Comparison of ENCODE assay signal across 14 cellular contexts in genomic region chr3:50100956-50101845, GRCh38. TPM values are rescaled to one million over a fixed set of nuclear protein-coding genes. Genes with fewer than 3 reads are reported as not detected.
DNase-seq lines count a peak whose midpoint lies in the region; ATAC-seq and TF ChIP-seq lines count a peak whose summit lies in the region.
"Had no signal": no experiment of that assay in that cellular context is flagged by ENCODE, and none has a peak within 500 bp of the region (broad histone marks: within the 10 kb centered on the region; RNA-seq: fewer than 3 reads in every experiment).

No MANE protein-coding gene starts in this region.

- peaks cover 0 to 97% (median 43%) of the 10 kb centered on the region in 4 donors for H3K36me3 ChIP-seq in transverse colon
- peaks cover 95% of the 10 kb centered on the region for H3K36me3 ChIP-seq in brain microvascular endothelial cell (replicated peaks)

- TF ChIP-seq POLR2A in transverse colon (IDR thresholded peaks at IDR 0.05), result no peak

- no peak overlapping the region for H3K4me3 ChIP-seq in fibroblast of the aortic adventitia (ENCODE audit: low read depth, low read length)
- no peak overlapping the region for H3K4me3 ChIP-seq in transverse colon
- H3K4me3 ChIP-seq in brain microvascular endothelial cell (ENCODE audit: low read depth, low read length), result no peak overlapping the region
- H3K4me3 ChIP-seq: BLaER1, prostate gland had no signal

- 85 to 86% methylated on average over 2 to 4 of the region's 4 CpGs for WGBS in transverse colon (ENCODE audit: low coverage in 1 of 2), 2 donors

- H3K4me1 ChIP-seq in transverse colon, result no peaks in the 10 kb centered on the region
- H3K4me1 ChIP-seq: prostate gland had no signal

- H3K27ac ChIP-seq in transverse colon (no peak overlapping the region), brain microvascular endothelial cell (no peak overlapping the region)
- H3K27ac ChIP-seq: BLaER1, prostate gland had no signal

- intact Hi-C loops in Right ventricle myocardium inferior (cut with DNase I), result no loop called here
- intact Hi-C loops in cardiac septum (cut with DNase I), result no loop called here
- intact Hi-C loops in transverse colon (cut with DNase I; ENCODE audit: low total_unique reads), result no loop called here

- in situ Hi-C loops in transverse colon (cut with MboI; ENCODE audit: low pct_ligation_motif_present in 1 of 4, low pct_unique_long_range_greater_than_20kb in 1 of 4, low sequenced_read_pairs in 3 of 4), result no loop called here
- in situ Hi-C loops in brain microvascular endothelial cell (cut with HindIII; ENCODE audit: low pct_ligation_motif_present, low sequenced_read_pairs), result no loop called here

- no peak for DNase-seq in Right ventricle myocardium inferior (ENCODE audit: missing footprints)
- DNase-seq in cardiac septum (ENCODE audit: low spot score), result no peak
- peak; percentile 76 to 92 for DNase-seq in NCI-H524 (lab: John Stamatoyannopoulos, UW)
- DNase-seq in fibroblast of the aortic adventitia (ENCODE audit: low read depth), result peak; percentile 70
- DNase-seq in transverse colon, result no peak
- no peak for DNase-seq in NCI-H345 treated with DMSO at 0.1 percent for 48 hours (lab: John Stamatoyannopoulos, UW; ENCODE audit: unreplicated experiment)
- no peak for DNase-seq in brain microvascular endothelial cell
- DNase-seq: mammary epithelial cell, natural killer cell, NCI-H187, NCI-H69 had no signal

- H3K27me3 ChIP-seq in transverse colon (no peaks in the 10 kb centered on the region), brain microvascular endothelial cell (replicated peaks) (no peaks in the 10 kb centered on the region)
- H3K27me3 ChIP-seq: BLaER1 had no signal

- H3K9me3 ChIP-seq in transverse colon, result no peaks in the 10 kb centered on the region
- H3K9me3 ChIP-seq: BLaER1, prostate gland had no signal

- no peak for TF ChIP-seq EP300 in transverse colon (IDR thresholded peaks at IDR 0.05; ENCODE audit: low read depth)

- no peak for TF ChIP-seq CTCF in fibroblast of the aortic adventitia (IDR thresholded peaks at IDR 0.05; ENCODE audit: insufficient read depth, low read length)
- no peak for TF ChIP-seq CTCF in transverse colon (IDR thresholded peaks at IDR 0.05)
- TF ChIP-seq CTCF in brain microvascular endothelial cell (IDR thresholded peaks at IDR 0.05; ENCODE audit: low read depth, low read length, missing control alignments), result no peak

- ATAC-seq in Right ventricle myocardium inferior (peak; percentile 30), HG03571 (IDR thresholded peaks at IDR 0.05; ENCODE audit: unreplicated experiment) (no peak)
- ATAC-seq: natural killer cell had no signal

RNA-seq across cellular contexts. Expression of gene RBM5, which starts 12.5 kb away (rescaled TPM):
- total RNA-seq in Right ventricle myocardium inferior (66.5 TPM), cardiac septum (85.3 TPM), fibroblast of the aortic adventitia (ENCODE audit: low replicate concordance) (104 and 142 TPM in 2 replicates), transverse colon (100 to 1,000 TPM; 238 to 391 (median 304) TPM)

RNA-seq across cellular contexts. Expression of gene SEMA3F, which starts 53.9 kb away (rescaled TPM):
- total RNA-seq in Right ventricle myocardium inferior (12.3 TPM), cardiac septum (10.0 TPM), fibroblast of the aortic adventitia (ENCODE audit: low replicate concordance) (0.74 and 3.5 TPM in 2 replicates), transverse colon (10 to 100 TPM in 1 of 4 donors, 1 to 10 TPM in 3; 1.9 to 30.6 (median 3.8) TPM)

Comparison
In these comparisons a context has a peak if more than half of its experiments do, and no peak if none do; other contexts are left out.
1. DNase-seq: peak in NCI-H524 (2 of 2) and fibroblast of the aortic adventitia (single experiment); none in Right ventricle myocardium inferior (single experiment), cardiac septum (single experiment), transverse colon (single experiment), NCI-H345 treated with DMSO at 0.1 percent for 48 hours (single experiment) and brain microvascular endothelial cell (single experiment).